In genomic region chr5:148314187-148314586, GRCh38 we compare ENCODE assay signal across 30 cellular contexts. TPM values are rescaled to one million over a fixed set of nuclear protein-coding genes. Genes with fewer than 3 reads are reported as not detected.
DNase-seq lines count a peak whose midpoint lies in the region; ATAC-seq and TF ChIP-seq lines count a peak whose summit lies in the region.
"Had no signal": no experiment of that assay in that cellular context is flagged by ENCODE, and none has a peak within 500 bp of the region (broad histone marks: within the 10 kb centered on the region; RNA-seq: fewer than 3 reads in every experiment).

No MANE protein-coding gene starts in this region.

- intact Hi-C loops in left lung (cut with DNase I), result no loop called here

- H3K4me1 Mint-ChIP-seq in stimulated activated naive CD8-positive, alpha-beta T cell treated with anti-CD3 and anti-CD28 coated beads, Interleukin-15, amount 100 ng/mL, for 72 hours, result no peaks in the 10 kb centered on the region
- H3K4me1 Mint-ChIP-seq: CD4-positive, CD25-positive, alpha-beta regulatory T cell had no signal

- H3K9me3 Mint-ChIP-seq in stimulated activated naive CD8-positive, alpha-beta T cell treated with anti-CD3 and anti-CD28 coated beads, Interleukin-15, amount 100 ng/mL, for 72 hours, result peaks cover 6 to 8% of the 10 kb centered on the region in 2 donors
- H3K9me3 Mint-ChIP-seq: activated T-helper 1 cell treated with anti-CD3 and anti-CD28 coated beads, Interleukin-12 subunit alpha, Interleukin-12 subunit beta, Interleukin-2, Interleukin-4 antibody, amounts not matched to agents 30 ng/mL and 10 ng/mL and 1 ng/mL, durations not matched to agents 14 hours and 24 hours and 36 hours had no signal

- ATAC-seq in left lung, result peak; percentile 52
- ATAC-seq in stimulated activated naive CD8-positive, alpha-beta T cell treated with anti-CD3 and anti-CD28 coated beads, Interleukin-15, amount 100 ng/mL, for 72 hours, result no peak
- ATAC-seq: activated CD4-positive, CD25-positive, alpha-beta regulatory T cell treated with anti-CD3 and anti-CD28 coated beads, Interleukin-2, amount 50 U/mL, for 24 hours; body of pancreas had no signal

- TF ChIP-seq CTCF in WERI-Rb-1 (IDR thresholded peaks at IDR 0.05; ENCODE audit: low read depth, low read length) (no peak), left lung (IDR thresholded peaks at IDR 0.05) (no peak)

- H3K4me3 Mint-ChIP-seq in stimulated activated naive CD8-positive, alpha-beta T cell treated with anti-CD3 and anti-CD28 coated beads, Interleukin-15, amount 100 ng/mL, for 72 hours, result no peak overlapping the region
- H3K4me3 Mint-ChIP-seq: activated CD4-positive, alpha-beta memory T cell treated with anti-CD3 and anti-CD28 coated beads for 36 hours; activated naive CD4-positive, alpha-beta T cell treated with anti-CD3 and anti-CD28 coated beads for 36 hours; activated T-helper 1 cell treated with anti-CD3 and anti-CD28 coated beads, Interleukin-12 subunit alpha, Interleukin-12 subunit beta, Interleukin-2, Interleukin-4 antibody, amounts not matched to agents 30 ng/mL and 10 ng/mL and 1 ng/mL, durations not matched to agents 14 hours and 24 hours and 36 hours; CD4-positive, CD25-positive, alpha-beta regulatory T cell had no signal

- no peaks in the 10 kb centered on the region for H3K27me3 ChIP-seq in WERI-Rb-1 (ENCODE audit: insufficient read depth, low read depth, severe bottlenecking)
- no peaks in the 10 kb centered on the region for H3K27me3 ChIP-seq in left lung
- H3K27me3 ChIP-seq: adrenal gland, body of pancreas, spleen, upper lobe of left lung had no signal

- no peak overlapping the region for H3K27ac Mint-ChIP-seq in stimulated activated naive CD8-positive, alpha-beta T cell treated with anti-CD3 and anti-CD28 coated beads, Interleukin-15, amount 100 ng/mL, for 72 hours
- H3K27ac Mint-ChIP-seq: activated CD4-positive, alpha-beta memory T cell treated with anti-CD3 and anti-CD28 coated beads for 36 hours; activated naive CD4-positive, alpha-beta T cell treated with anti-CD3 and anti-CD28 coated beads for 36 hours; activated T-helper 1 cell treated with anti-CD3 and anti-CD28 coated beads, Interleukin-12 subunit alpha, Interleukin-12 subunit beta, Interleukin-2, Interleukin-4 antibody, amounts not matched to agents 30 ng/mL and 10 ng/mL and 1 ng/mL, durations not matched to agents 14 hours and 24 hours and 36 hours; CD4-positive, CD25-positive, alpha-beta regulatory T cell had no signal

- DNase-seq in D341Med (ENCODE audit: low spot score) (peak; percentile 25), HPDE6-E6E7 (ENCODE audit: extremely low spot score) (peak; percentile 58), WERI-Rb-1 (peak; percentile 23), left lung (no peak), SKM-1 (lab: John Stamatoyannopoulos, UW; ENCODE audit: unreplicated experiment) (no peak), kidney glomerular epithelial cell (lab: John Stamatoyannopoulos, UW) (no peak)
- no peak for DNase-seq in stimulated activated naive CD8-positive, alpha-beta T cell treated with anti-CD3 and anti-CD28 coated beads, Interleukin-15, amount 100 ng/mL, for 72 hours
- DNase-seq: activated CD4-positive, alpha-beta memory T cell treated with anti-CD3 and anti-CD28 coated beads for 36 hours; activated CD8-positive, alpha-beta memory T cell treated with anti-CD3 and anti-CD28 coated beads, Interleukin-2, amount 50 U/mL, for 4 hours; activated naive CD4-positive, alpha-beta T cell treated with anti-CD3 and anti-CD28 coated beads for 36 hours; adrenal gland; body of pancreas; CD4-positive, CD25-positive, alpha-beta regulatory T cell; DMS79; GDM1; glutamatergic neuron; islet precursor cell; Kasumi-1; NCI-H2029 treated with DMSO at 0.1 percent for 48 hours; NCI-H774; right cardiac atrium; SHP77 treated with DMSO at 0.1 percent for 48 hours; spleen; substantia nigra; upper lobe of left lung had no signal

- H3K4me3 ChIP-seq in WERI-Rb-1 (ENCODE audit: low read depth, low read length) (no peak overlapping the region), left lung (no peak overlapping the region)
- H3K4me3 ChIP-seq: adrenal gland, body of pancreas, spleen, upper lobe of left lung had no signal

- H3K27ac ChIP-seq in WERI-Rb-1 (no peak overlapping the region), left lung (no peak overlapping the region)
- H3K27ac ChIP-seq: adrenal gland, body of pancreas, parathyroid adenoma, spleen, upper lobe of left lung had no signal

- H3K9me3 ChIP-seq in WERI-Rb-1 (ENCODE audit: severe bottlenecking) (peaks cover under 1% of the 10 kb centered on the region), left lung (peaks cover 0 to 4% of the 10 kb centered on the region in 2 donors)
- H3K9me3 ChIP-seq: adrenal gland, body of pancreas, upper lobe of left lung had no signal

- H3K36me3 ChIP-seq in WERI-Rb-1 (no peaks in the 10 kb centered on the region), left lung (no peaks in the 10 kb centered on the region)
- H3K36me3 ChIP-seq: adrenal gland, spleen, upper lobe of left lung had no signal

- H3K27me3 Mint-ChIP-seq in stimulated activated naive CD8-positive, alpha-beta T cell treated with anti-CD3 and anti-CD28 coated beads, Interleukin-15, amount 100 ng/mL, for 72 hours, result peaks cover under 1% of the 10 kb centered on the region
- H3K27me3 Mint-ChIP-seq: activated CD4-positive, alpha-beta memory T cell treated with anti-CD3 and anti-CD28 coated beads for 36 hours had no signal

- no peaks in the 10 kb centered on the region for H3K4me1 ChIP-seq in left lung
- H3K4me1 ChIP-seq: adrenal gland, body of pancreas, parathyroid adenoma, spleen, upper lobe of left lung had no signal

RNA-seq across cellular contexts. Expression of gene SPINK7, which starts 2.0 kb away (rescaled TPM):
- total RNA-seq in left lung, result not detected
- total RNA-seq: activated CD4-positive, alpha-beta memory T cell treated with anti-CD3 and anti-CD28 coated beads for 36 hours; activated naive CD4-positive, alpha-beta T cell treated with anti-CD3 and anti-CD28 coated beads for 36 hours; activated T-helper 1 cell treated with anti-CD3 and anti-CD28 coated beads, Interleukin-12 subunit alpha, Interleukin-12 subunit beta, Interleukin-2, Interleukin-4 antibody, amounts not matched to agents 30 ng/mL and 10 ng/mL and 1 ng/mL, durations not matched to agents 14 hours and 24 hours and 36 hours; adrenal gland; body of pancreas; CD4-positive, CD25-positive, alpha-beta regulatory T cell; endothelial cell of umbilical vein; H1; right cardiac atrium; spleen; upper lobe of left lung had no signal

RNA-seq across cellular contexts. Expression of gene SPINK9, which starts 21.2 kb away (rescaled TPM):
- not detected for total RNA-seq in left lung
- total RNA-seq: activated CD4-positive, alpha-beta memory T cell treated with anti-CD3 and anti-CD28 coated beads for 36 hours; activated naive CD4-positive, alpha-beta T cell treated with anti-CD3 and anti-CD28 coated beads for 36 hours; activated T-helper 1 cell treated with anti-CD3 and anti-CD28 coated beads, Interleukin-12 subunit alpha, Interleukin-12 subunit beta, Interleukin-2, Interleukin-4 antibody, amounts not matched to agents 30 ng/mL and 10 ng/mL and 1 ng/mL, durations not matched to agents 14 hours and 24 hours and 36 hours; body of pancreas; CD4-positive, CD25-positive, alpha-beta regulatory T cell; endothelial cell of umbilical vein; H1; spleen; upper lobe of left lung had no signal

RNA-seq across cellular contexts. Expression of gene SPINK13, which starts 45.6 kb away (rescaled TPM):
- total RNA-seq in left lung, result not detected
- total RNA-seq: activated CD4-positive, alpha-beta memory T cell treated with anti-CD3 and anti-CD28 coated beads for 36 hours; activated naive CD4-positive, alpha-beta T cell treated with anti-CD3 and anti-CD28 coated beads for 36 hours; activated T-helper 1 cell treated with anti-CD3 and anti-CD28 coated beads, Interleukin-12 subunit alpha, Interleukin-12 subunit beta, Interleukin-2, Interleukin-4 antibody, amounts not matched to agents 30 ng/mL and 10 ng/mL and 1 ng/mL, durations not matched to agents 14 hours and 24 hours and 36 hours; CD4-positive, CD25-positive, alpha-beta regulatory T cell; endothelial cell of umbilical vein; H1; right cardiac atrium; spleen; upper lobe of left lung had no signal

Comparison
In these comparisons a context has a peak if more than half of its experiments do, and no peak if none do; other contexts are left out.
1. DNase-seq: peak in D341Med (single experiment), HPDE6-E6E7 (single experiment) and WERI-Rb-1 (single experiment); none in left lung (0 of 2), SKM-1 (single experiment), stimulated activated naive CD8-positive, alpha-beta T cell treated with anti-CD3 and anti-CD28 coated beads, Interleukin-15, amount 100 ng/mL, for 72 hours (0 of 2) and kidney glomerular epithelial cell (single experiment).